Comparison of ENCODE assay signal across 16 cellular contexts in genomic region chr1:62068978-62069377, GRCh38.
A peak's percentile ranks its signal among the peaks of the same experiment; 100 is the strongest.
DNase-seq lines count a peak whose midpoint lies in the region; ATAC-seq and TF ChIP-seq lines count a peak whose summit lies in the region.
"Had no signal": no experiment of that assay in that cellular context is flagged by ENCODE, and none has a peak within 500 bp of the region (broad histone marks: within the 10 kb centered on the region; RNA-seq: fewer than 3 reads in every experiment).

No MANE protein-coding gene starts in this region.

- H3K4me2 ChIP-seq in parathyroid adenoma (ENCODE audit: low read length) = peak overlapping the region; percentile 4

- H3K4me1 ChIP-seq in gastroesophageal sphincter (peaks cover 0 to 31% (median 12%) of the 10 kb centered on the region in 3 donors), parathyroid adenoma (peaks cover 4% of the 10 kb centered on the region)

- peak; percentile 71 for ATAC-seq in gastroesophageal sphincter

- H3K27me3 Mint-ChIP-seq in type B pancreatic cell = no peaks in the 10 kb centered on the region
- no peaks in the 10 kb centered on the region for H3K27me3 Mint-ChIP-seq in mesothelial cell of epicardium (ENCODE audit: low read depth)
- no peaks in the 10 kb centered on the region for H3K27me3 Mint-ChIP-seq in activated T-helper 2 cell treated with anti-CD3 and anti-CD28 coated beads, Interferon-gamma antibody, Interleukin-2, Interleukin-4, amounts not matched to agents 10 μg/mL and 5 μg/mL and 100 μg/mL, durations not matched to agents 14 hours and 24 hours and 36 hours (ENCODE audit: low read depth)
- H3K27me3 Mint-ChIP-seq: activated T-cell treated with anti-CD3 and anti-CD28 coated beads, Interleukin-2, amount 50 U/mL, for 24 hours; naive B cell had no signal

- 14 to 16% methylated on average over 4 to 5 of the region's 5 CpGs for WGBS in gastroesophageal sphincter (ENCODE audit: low coverage in 1 of 2), 2 donors

- no peak for TF ChIP-seq POLR2A in gastroesophageal sphincter (IDR thresholded peaks at IDR 0.05)

- no peak overlapping the region for H3K4me3 ChIP-seq in gastroesophageal sphincter
- peak overlapping the region; percentile 33 for H3K4me3 ChIP-seq in parathyroid adenoma (ENCODE audit: low read depth, low read length)
- H3K4me3 ChIP-seq: vagina had no signal

- H3K9me3 ChIP-seq in gastroesophageal sphincter (no peaks in the 10 kb centered on the region), parathyroid adenoma (ENCODE audit: control insufficient read depth, low read length) (no peaks in the 10 kb centered on the region)
- H3K9me3 ChIP-seq: vagina had no signal

- DNase-seq in AG20443 (ENCODE audit: low spot score) (peak; percentile 29), RWPE1 (ENCODE audit: low spot score) (peak; percentile 20), type B pancreatic cell (ENCODE audit: extremely low spot score, unreplicated experiment) (no peak), DMS79 (lab: John Stamatoyannopoulos, UW) (no peak), mesothelial cell of epicardium (ENCODE audit: low spot score in 2 of 2, unreplicated experiment in 2 of 2) (no peak)
- DNase-seq in activated T-helper 2 cell treated with anti-CD3 and anti-CD28 coated beads, Interferon-gamma antibody, Interleukin-2, Interleukin-4, amounts not matched to agents 10 μg/mL and 5 μg/mL and 100 μg/mL, durations not matched to agents 14 hours and 24 hours and 36 hours (ENCODE audit: low spot score) = no peak
- DNase-seq: activated CD4-positive, CD25-positive, alpha-beta regulatory T cell treated with anti-CD3 and anti-CD28 coated beads, Interleukin-2, amount 50 U/mL, for 72 hours; activated T-cell treated with anti-CD3 and anti-CD28 coated beads, Interleukin-2, amount 50 U/mL, for 24 hours; anterior cingulate cortex; KBM-7; naive B cell; NCI-H2029; SW 1271 had no signal

- H3K4me1 Mint-ChIP-seq in type B pancreatic cell (ENCODE audit: unreplicated experiment) (peaks cover 16% of the 10 kb centered on the region), mesothelial cell of epicardium (no peaks in the 10 kb centered on the region)
- no peaks in the 10 kb centered on the region for H3K4me1 Mint-ChIP-seq in activated T-helper 2 cell treated with anti-CD3 and anti-CD28 coated beads, Interferon-gamma antibody, Interleukin-2, Interleukin-4, amounts not matched to agents 10 μg/mL and 5 μg/mL and 100 μg/mL, durations not matched to agents 14 hours and 24 hours and 36 hours (ENCODE audit: low read depth)

- H3K27ac Mint-ChIP-seq in type B pancreatic cell (no peak overlapping the region), mesothelial cell of epicardium (no peak overlapping the region)
- no peak overlapping the region for H3K27ac Mint-ChIP-seq in activated T-helper 2 cell treated with anti-CD3 and anti-CD28 coated beads, Interferon-gamma antibody, Interleukin-2, Interleukin-4, amounts not matched to agents 10 μg/mL and 5 μg/mL and 100 μg/mL, durations not matched to agents 14 hours and 24 hours and 36 hours
- H3K27ac Mint-ChIP-seq: activated T-cell treated with anti-CD3 and anti-CD28 coated beads, Interleukin-2, amount 50 U/mL, for 24 hours; naive B cell had no signal

- intact Hi-C loops in activated T-helper 2 cell treated with anti-CD3 and anti-CD28 coated beads, Interferon-gamma antibody, Interleukin-2, Interleukin-4, amounts not matched to agents 10 μg/mL and 5 μg/mL and 100 μg/mL, durations not matched to agents 14 hours and 24 hours and 36 hours (cut with micrococcal nuclease) = no loop called here

- H3K36me3 Mint-ChIP-seq in type B pancreatic cell (peaks cover 8% of the 10 kb centered on the region), mesothelial cell of epicardium (peaks cover 28% of the 10 kb centered on the region)
- H3K36me3 Mint-ChIP-seq in activated T-helper 2 cell treated with anti-CD3 and anti-CD28 coated beads, Interferon-gamma antibody, Interleukin-2, Interleukin-4, amounts not matched to agents 10 μg/mL and 5 μg/mL and 100 μg/mL, durations not matched to agents 14 hours and 24 hours and 36 hours (ENCODE audit: low read depth) = no peaks in the 10 kb centered on the region

- no peaks in the 10 kb centered on the region for H3K36me3 ChIP-seq in gastroesophageal sphincter
- no peaks in the 10 kb centered on the region for H3K36me3 ChIP-seq in parathyroid adenoma (ENCODE audit: control insufficient read depth, insufficient read depth, low read length)
- H3K36me3 ChIP-seq: vagina had no signal

- CTCF ChIA-PET in RWPE1 (lab: Yijun Ruan, JAX) = interaction anchor here (0.6 kb wide), 1 partner anchor 36 kb away, joined by 5 read pairs; no protein-coding TSS in a partner anchor

- no peaks in the 10 kb centered on the region for H3K79me2 ChIP-seq in parathyroid adenoma

- H3K4me3 Mint-ChIP-seq in type B pancreatic cell = no peak overlapping the region
- no peak overlapping the region for H3K4me3 Mint-ChIP-seq in mesothelial cell of epicardium
- no peak overlapping the region for H3K4me3 Mint-ChIP-seq in activated T-helper 2 cell treated with anti-CD3 and anti-CD28 coated beads, Interferon-gamma antibody, Interleukin-2, Interleukin-4, amounts not matched to agents 10 μg/mL and 5 μg/mL and 100 μg/mL, durations not matched to agents 14 hours and 24 hours and 36 hours (ENCODE audit: low read depth)
- H3K4me3 Mint-ChIP-seq: activated T-cell treated with anti-CD3 and anti-CD28 coated beads, Interleukin-2, amount 50 U/mL, for 24 hours; naive B cell had no signal

- peaks cover 4% of the 10 kb centered on the region for H3K9me3 Mint-ChIP-seq in type B pancreatic cell
- H3K9me3 Mint-ChIP-seq in mesothelial cell of epicardium = peaks cover 3% of the 10 kb centered on the region
- H3K9me3 Mint-ChIP-seq in activated T-helper 2 cell treated with anti-CD3 and anti-CD28 coated beads, Interferon-gamma antibody, Interleukin-2, Interleukin-4, amounts not matched to agents 10 μg/mL and 5 μg/mL and 100 μg/mL, durations not matched to agents 14 hours and 24 hours and 36 hours = no peaks in the 10 kb centered on the region

- H2AFZ ChIP-seq in parathyroid adenoma = no peak overlapping the region

- no peak overlapping the region for H3K27ac ChIP-seq in RWPE1
- peak overlapping the region; percentile 64 to 85 (median 75) for H3K27ac ChIP-seq in gastroesophageal sphincter
- peak overlapping the region; percentile 74 for H3K27ac ChIP-seq in parathyroid adenoma
- H3K27ac ChIP-seq: vagina had no signal

- no peak overlapping the region for H3K9ac ChIP-seq in parathyroid adenoma

- POLR2A ChIA-PET in RWPE1 (lab: Yijun Ruan, JAX; ENCODE audit: low non-redundant PET) = no interaction called here

- H3K27me3 ChIP-seq in gastroesophageal sphincter = no peaks in the 10 kb centered on the region
- no peaks in the 10 kb centered on the region for H3K27me3 ChIP-seq in parathyroid adenoma (ENCODE audit: control insufficient read depth, insufficient read depth, low read length)
- H3K27me3 ChIP-seq: vagina had no signal

- TF ChIP-seq EP300 in gastroesophageal sphincter (IDR thresholded peaks at IDR 0.05) = no peak

- TF ChIP-seq CTCF in RWPE1 (conservative IDR thresholded peaks at IDR 0.05; ENCODE audit: low read depth) = no peak
- no peak for TF ChIP-seq CTCF in gastroesophageal sphincter (IDR thresholded peaks at IDR 0.05)
- no peak for TF ChIP-seq CTCF in parathyroid adenoma (IDR thresholded peaks at IDR 0.05)
- TF ChIP-seq CTCF in type B pancreatic cell (conservative IDR thresholded peaks at IDR 0.05) = no peak
- TF ChIP-seq CTCF in mesothelial cell of epicardium (IDR thresholded peaks at IDR 0.05; ENCODE audit: unreplicated experiment) = no peak

Comparison
In these comparisons a context has a peak if more than half of its experiments do, and no peak if none do; other contexts are left out.
1. DNase-seq: peak in AG20443 (single experiment) and RWPE1 (single experiment); none in type B pancreatic cell (single experiment), DMS79 (single experiment), mesothelial cell of epicardium (0 of 2) and activated T-helper 2 cell treated with anti-CD3 and anti-CD28 coated beads, Interferon-gamma antibody, Interleukin-2, Interleukin-4, amounts not matched to agents 10 μg/mL and 5 μg/mL and 100 μg/mL, durations not matched to agents 14 hours and 24 hours and 36 hours (single experiment).